9 cellular contexts compared by ENCODE assay signal in the genomic region with DNA sequence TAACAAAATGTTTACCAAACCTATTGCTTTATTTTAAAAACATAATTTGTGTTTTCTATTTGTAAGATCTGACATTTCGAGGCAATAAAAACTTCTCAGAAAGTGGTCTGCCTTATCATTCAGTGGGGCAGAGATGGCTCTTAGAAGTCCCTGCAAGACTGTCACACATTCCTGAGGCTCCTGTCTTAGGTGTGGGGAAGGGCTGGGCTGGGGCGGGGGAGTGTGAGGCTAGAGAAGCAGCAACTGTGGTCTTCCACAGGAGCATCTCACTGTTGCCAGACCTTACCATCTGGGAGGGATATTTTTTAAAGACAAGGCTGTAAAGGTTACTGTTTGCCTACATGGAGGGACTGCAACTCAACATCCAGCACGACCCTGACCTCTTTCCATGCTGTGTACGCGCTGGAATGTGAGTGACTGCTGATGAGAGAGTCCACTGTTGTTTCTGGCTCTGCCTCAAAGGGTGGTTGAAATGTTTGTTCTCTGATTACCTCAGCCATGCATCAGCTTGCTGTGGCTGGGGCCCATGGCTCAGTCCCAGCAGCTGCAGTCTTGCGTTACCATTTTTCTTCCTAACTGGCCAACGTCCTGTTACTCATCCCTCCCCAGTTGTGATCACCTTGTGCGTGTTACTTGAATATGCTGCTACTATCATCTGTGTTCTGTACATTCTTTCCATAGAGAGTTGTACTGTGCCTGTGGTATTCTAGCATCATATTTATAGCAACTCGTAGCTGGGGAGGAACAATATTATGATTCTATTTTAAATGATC. TPM values are rescaled to one million over a fixed set of nuclear protein-coding genes. Genes with fewer than 3 reads are reported as not detected.
DNase-seq lines count a peak whose midpoint lies in the region; ATAC-seq and TF ChIP-seq lines count a peak whose summit lies in the region.
"Had no signal": no experiment of that assay in that cellular context is flagged by ENCODE, and none has a peak within 500 bp of the region (broad histone marks: within the 10 kb centered on the region; RNA-seq: fewer than 3 reads in every experiment).

No MANE protein-coding gene starts in this region.

- H3K27me3 Mint-ChIP-seq in H9 (ENCODE audit: low read depth) (no peaks in the 10 kb centered on the region), T-helper 17 cell (no peaks in the 10 kb centered on the region)
- H3K27me3 Mint-ChIP-seq: activated CD4-positive, alpha-beta T cell treated with anti-CD3 and anti-CD28 coated beads, Interleukin-2, amount 10 ng/mL, durations not matched to agents 7 days and 5 days had no signal

- H3K36me3 ChIP-seq in heart right ventricle (peaks cover 0 to 75% (median 21%) of the 10 kb centered on the region in 9 donors), colonic mucosa (peaks cover 8% of the 10 kb centered on the region)

- H3K4ac ChIP-seq in H9 (ENCODE audit: low read depth, low read length): no peak overlapping the region

- H3K79me2 ChIP-seq in H9 (ENCODE audit: insufficient read depth, low read length): no peaks in the 10 kb centered on the region

- H3K36me3 Mint-ChIP-seq in H9 (ENCODE audit: insufficient read depth in 1 of 3, low read depth in 3 of 3) (peaks cover 31 to 54% (median 42%) of the 10 kb centered on the region in 3 experiments), T-helper 17 cell (ENCODE audit: low read depth) (peaks cover 8% of the 10 kb centered on the region)

- no peak overlapping the region for H3K27ac ChIP-seq in H9 (ENCODE audit: insufficient read length, low read depth, low read length)
- peak overlapping the region in 9 of 10 donors; percentile 24 to 77 (median 69) for H3K27ac ChIP-seq in heart right ventricle
- no peak overlapping the region for H3K27ac ChIP-seq in colonic mucosa

- H4K8ac ChIP-seq in H9 (replicated peaks; ENCODE audit: insufficient read length, low read depth, low read length): no peak overlapping the region

- H2BK12ac ChIP-seq in H9 (ENCODE audit: insufficient read length, low read depth, low read length): no peak overlapping the region

- H3K9me3 ChIP-seq in H9 (ENCODE audit: control insufficient read depth, low read depth, low read length) (no peaks in the 10 kb centered on the region), T-helper 17 cell (ENCODE audit: control insufficient read depth, low read length, poor library complexity, severe bottlenecking) (no peaks in the 10 kb centered on the region), heart right ventricle (no peaks in the 10 kb centered on the region), colonic mucosa (no peaks in the 10 kb centered on the region)

- TF ChIP-seq POLR2A in GM18505 (IDR thresholded peaks at IDR 0.05; ENCODE audit: borderline replicate concordance, extremely low read depth, insufficient read depth, insufficient read length): no peak

- intact Hi-C loops in heart right ventricle (cut with DNase I) (no loop called here), colonic mucosa (cut with DNase I) (no loop called here)

- no peaks in the 10 kb centered on the region for H3K4me1 Mint-ChIP-seq in H9
- H3K4me1 Mint-ChIP-seq in T-helper 17 cell: peaks cover 2% of the 10 kb centered on the region
- H3K4me1 Mint-ChIP-seq: activated CD4-positive, alpha-beta T cell treated with anti-CD3 and anti-CD28 coated beads, Interleukin-2, amount 10 ng/mL, durations not matched to agents 7 days and 5 days had no signal

- no peak overlapping the region for H2BK15ac ChIP-seq in H9 (ENCODE audit: low read depth, low read length)

- H2AK5ac ChIP-seq in H9 (ENCODE audit: insufficient read length, low read length): no peak overlapping the region

- no peak for TF ChIP-seq CTCF in H9 (conservative IDR thresholded peaks at IDR 0.05)
- no peak for TF ChIP-seq CTCF in heart right ventricle (IDR thresholded peaks at IDR 0.05)
- no peak for TF ChIP-seq CTCF in colonic mucosa (IDR thresholded peaks at IDR 0.05)

- no peak overlapping the region for H3K18ac ChIP-seq in H9 (ENCODE audit: insufficient read length, low read depth, low read length)

- H3K4me1 ChIP-seq in H9 (ENCODE audit: insufficient read depth, low read length) (no peaks in the 10 kb centered on the region), heart right ventricle (peaks cover 0 to 20% (median 10%) of the 10 kb centered on the region in 9 donors), colonic mucosa (no peaks in the 10 kb centered on the region)

- no peak overlapping the region for H4K91ac ChIP-seq in H9 (ENCODE audit: insufficient read length, low read depth, low read length)

- no CpG with 5 or more reads among the region's 9 CpGs for WGBS in H9 (ENCODE audit: extremely low coverage, insufficient read length, low lambda C conversion rate)
- 38 to 55% methylated on average over 9 of the region's 9 CpGs for WGBS in heart right ventricle, 2 donors

- ATAC-seq in T-helper 17 cell (no peak), heart right ventricle (peak; percentile 83 to 96 (median 92)), HG03196 (IDR thresholded peaks at IDR 0.05; ENCODE audit: unreplicated experiment) (no peak), GM18505 (IDR thresholded peaks at IDR 0.05; ENCODE audit: unreplicated experiment) (no peak), GM19324 (IDR thresholded peaks at IDR 0.05; ENCODE audit: low FRiP score, unreplicated experiment) (no peak)

- no peak overlapping the region for H2BK20ac ChIP-seq in H9 (ENCODE audit: low read depth, low read length, poor library complexity, severe bottlenecking)

- H3K4me2 ChIP-seq in H9 (ENCODE audit: insufficient read depth, insufficient read length, low read length): no peak overlapping the region

- H3K27ac Mint-ChIP-seq in H9 (peak overlapping the region; percentile 21 to 63 (median 48); a peak in 2 of 7 replicates), T-helper 17 cell (peak overlapping the region; percentile 29)
- H3K27ac Mint-ChIP-seq: activated CD4-positive, alpha-beta T cell treated with anti-CD3 and anti-CD28 coated beads, Interleukin-2, amount 10 ng/mL, durations not matched to agents 7 days and 5 days had no signal

- H3K9ac ChIP-seq in H9 (ENCODE audit: extremely low read depth, insufficient read length, low read length): no peak overlapping the region
- H3K9ac ChIP-seq in colonic mucosa (ENCODE audit: low read depth in 2 of 2, low read length in 2 of 2): no peak overlapping the region

- H3K56ac ChIP-seq in H9 (ENCODE audit: insufficient read length, low read depth, low read length): no peak overlapping the region

- no peak overlapping the region for H2BK5ac ChIP-seq in H9 (ENCODE audit: insufficient read length, low read length)

- no peaks in the 10 kb centered on the region for H3K79me1 ChIP-seq in H9 (ENCODE audit: insufficient read depth, low read depth, low read length, poor library complexity, severe bottlenecking)

- H4K5ac ChIP-seq in H9 (ENCODE audit: insufficient read length, low read depth, low read length): no peak overlapping the region

- H3K9me3 Mint-ChIP-seq in H9: no peaks in the 10 kb centered on the region
- H3K9me3 Mint-ChIP-seq: activated CD4-positive, alpha-beta T cell treated with anti-CD3 and anti-CD28 coated beads, Interleukin-2, amount 10 ng/mL, durations not matched to agents 7 days and 5 days had no signal

- no peak overlapping the region for H3K4me3 ChIP-seq in heart right ventricle
- no peak overlapping the region for H3K4me3 ChIP-seq in skeletal muscle cell (ENCODE audit: low read depth, low read length)
- H3K4me3 ChIP-seq in colonic mucosa: no peak overlapping the region

- no peak overlapping the region for H2AFZ ChIP-seq in H9 (ENCODE audit: low read length)

- H3K23me2 ChIP-seq in H9 (ENCODE audit: insufficient read length, low read depth, low read length, poor library complexity, severe bottlenecking): no peaks in the 10 kb centered on the region

- H3T11ph ChIP-seq in H9 (ENCODE audit: low read length): no peak overlapping the region

- no peak overlapping the region for H3K23ac ChIP-seq in H9 (ENCODE audit: insufficient read length, low read depth, low read length)

- H3K4me3 Mint-ChIP-seq in H9 (no peak overlapping the region), T-helper 17 cell (no peak overlapping the region)
- H3K4me3 Mint-ChIP-seq: activated CD4-positive, alpha-beta T cell treated with anti-CD3 and anti-CD28 coated beads, Interleukin-2, amount 10 ng/mL, durations not matched to agents 7 days and 5 days had no signal

- H3K27me3 ChIP-seq in H9 (ENCODE audit: insufficient read depth, low read length) (no peaks in the 10 kb centered on the region), heart right ventricle (no peaks in the 10 kb centered on the region), colonic mucosa (no peaks in the 10 kb centered on the region)

- H2BK120ac ChIP-seq in H9 (ENCODE audit: low read depth, low read length, poor library complexity, severe bottlenecking): no peak overlapping the region

- DNase-seq in H9 (no peak), T-helper 17 cell (no peak), heart right ventricle (peak; percentile 24 to 50), skeletal muscle cell (ENCODE audit: low read depth) (peak; percentile 99), colonic mucosa (no peak)
- DNase-seq: activated CD4-positive, alpha-beta T cell treated with anti-CD3 and anti-CD28 coated beads, Interleukin-2, amount 10 ng/mL, durations not matched to agents 7 days and 5 days had no signal

- no peak overlapping the region for H3K14ac ChIP-seq in H9 (ENCODE audit: insufficient read depth, low read length)

- H4K20me1 ChIP-seq in H9 (ENCODE audit: control insufficient read depth, insufficient read depth, insufficient read length): no peaks in the 10 kb centered on the region

RNA-seq across cellular contexts. Expression of a gene that starts 12.4 kb away (rescaled TPM):
- total RNA-seq in H9 (2021) (29.1 and 29.4 TPM in 2 replicates), T-helper 17 cell (1 to 10 TPM; 8.4 to 9.0 TPM), heart right ventricle (1 to 10 TPM; 6.3 to 8.9 (median 6.8) TPM), colonic mucosa (10 to 100 TPM; 24.4 to 32.3 TPM)
- 10 to 100 TPM; 13.7 to 14.6 TPM for polyA plus RNA-seq in heart right ventricle

RNA-seq across cellular contexts. Expression of a gene that starts 12.8 kb away (rescaled TPM):
- total RNA-seq in H9 (2021): 35.7 and 40.1 TPM in 2 replicates
- total RNA-seq in T-helper 17 cell: 10 to 100 TPM; 26.0 to 31.9 TPM
- 10 to 100 TPM; 14.6 to 24.7 (median 18.5) TPM for total RNA-seq in heart right ventricle
- 1 to 10 TPM; 5.6 to 7.7 TPM for polyA plus RNA-seq in heart right ventricle
- total RNA-seq in colonic mucosa: 10 to 100 TPM; 26.5 to 37.3 TPM

Comparison
In these comparisons a context has a peak if more than half of its experiments do, and no peak if none do; other contexts are left out.
1. DNase-seq: peak in heart right ventricle (2 of 2) and skeletal muscle cell (single experiment); none in H9 (single experiment), T-helper 17 cell (0 of 3) and colonic mucosa (single experiment).
2. H3K27ac ChIP-seq: peak in heart right ventricle (9 of 10); none in H9 (single experiment) and colonic mucosa (single experiment).
3. ATAC-seq: peak in heart right ventricle (8 of 8); none in T-helper 17 cell (single experiment), HG03196 (single experiment), GM18505 (single experiment) and GM19324 (single experiment).